Comparison of ENCODE assay signal across 1 cellular context in the genomic region with DNA sequence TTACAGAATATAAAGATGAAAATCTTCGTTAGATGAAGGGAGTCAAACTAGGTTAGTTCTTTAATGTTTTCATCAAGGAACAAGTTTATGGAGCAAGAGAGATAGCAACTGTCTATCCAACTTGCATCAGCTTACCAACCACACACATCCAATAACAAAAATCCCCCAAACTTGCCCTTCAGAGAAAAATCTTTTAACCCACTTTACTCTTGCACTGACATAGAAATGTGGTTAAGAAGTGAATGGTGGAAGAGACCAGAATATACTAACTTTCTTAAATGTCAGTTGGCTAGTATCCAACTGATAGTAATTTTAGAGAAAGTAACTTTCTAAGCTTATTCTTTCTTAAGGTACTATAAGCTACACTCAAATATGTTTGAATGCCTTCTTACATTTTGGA.
TF ChIP-seq lines count a peak whose summit lies in the region.

No MANE protein-coding gene starts in this region.

TF ChIP-seq in WTC11, 78 proteins besides CTCF, POLR2A, EP300 and RAD21:
- TF ChIP-seq, protein P1, sequence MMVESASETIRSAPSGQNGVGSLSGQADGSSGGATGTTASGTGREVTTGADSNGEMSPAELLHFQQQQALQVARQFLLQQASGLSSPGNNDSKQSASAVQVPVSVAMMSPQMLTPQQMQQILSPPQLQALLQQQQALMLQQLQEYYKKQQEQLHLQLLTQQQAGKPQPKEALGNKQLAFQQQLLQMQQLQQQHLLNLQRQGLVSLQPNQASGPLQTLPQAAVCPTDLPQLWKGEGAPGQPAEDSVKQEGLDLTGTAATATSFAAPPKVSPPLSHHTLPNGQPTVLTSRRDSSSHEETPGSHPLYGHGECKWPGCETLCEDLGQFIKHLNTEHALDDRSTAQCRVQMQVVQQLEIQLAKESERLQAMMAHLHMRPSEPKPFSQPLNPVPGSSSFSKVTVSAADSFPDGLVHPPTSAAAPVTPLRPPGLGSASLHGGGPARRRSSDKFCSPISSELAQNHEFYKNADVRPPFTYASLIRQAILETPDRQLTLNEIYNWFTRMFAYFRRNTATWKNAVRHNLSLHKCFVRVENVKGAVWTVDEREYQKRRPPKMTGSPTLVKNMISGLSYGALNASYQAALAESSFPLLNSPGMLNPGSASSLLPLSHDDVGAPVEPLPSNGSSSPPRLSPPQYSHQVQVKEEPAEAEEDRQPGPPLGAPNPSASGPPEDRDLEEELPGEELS (CRISPR knock-in tag; IDR thresholded peaks at IDR 0.05): no peak
- TF ChIP-seq ATF1 (CRISPR knock-in tag; IDR thresholded peaks at IDR 0.05) (no peak), TP53 (CRISPR knock-in tag; IDR thresholded peaks at IDR 0.05) (no peak), JAZF1 (CRISPR knock-in tag; IDR thresholded peaks at IDR 0.05) (no peak), ZNF219 (CRISPR knock-in tag; IDR thresholded peaks at IDR 0.05; ENCODE audit: borderline replicate concordance) (no peak), OVOL2 (CRISPR knock-in tag; IDR thresholded peaks at IDR 0.05; ENCODE audit: borderline replicate concordance) (no peak), JUN (CRISPR knock-in tag; IDR thresholded peaks at IDR 0.05) (no peak), ZNF263 (CRISPR knock-in tag; IDR thresholded peaks at IDR 0.05; ENCODE audit: low read depth) (no peak), RORB (CRISPR knock-in tag; IDR thresholded peaks at IDR 0.05) (no peak), ZNF671 (CRISPR knock-in tag; IDR thresholded peaks at IDR 0.05) (no peak), MYBL2 (CRISPR knock-in tag; IDR thresholded peaks at IDR 0.05) (no peak), GTF2I (CRISPR knock-in tag; conservative IDR thresholded peaks at IDR 0.05) (no peak), KAT7 (CRISPR knock-in tag; IDR thresholded peaks at IDR 0.05; ENCODE audit: borderline replicate concordance) (no peak), FOXP1 (CRISPR knock-in tag; IDR thresholded peaks at IDR 0.05; ENCODE audit: borderline replicate concordance) (no peak), STAT6 (CRISPR knock-in tag; conservative IDR thresholded peaks at IDR 0.05; ENCODE audit: low read depth) (no peak)
- TF ChIP-seq, protein P2, sequence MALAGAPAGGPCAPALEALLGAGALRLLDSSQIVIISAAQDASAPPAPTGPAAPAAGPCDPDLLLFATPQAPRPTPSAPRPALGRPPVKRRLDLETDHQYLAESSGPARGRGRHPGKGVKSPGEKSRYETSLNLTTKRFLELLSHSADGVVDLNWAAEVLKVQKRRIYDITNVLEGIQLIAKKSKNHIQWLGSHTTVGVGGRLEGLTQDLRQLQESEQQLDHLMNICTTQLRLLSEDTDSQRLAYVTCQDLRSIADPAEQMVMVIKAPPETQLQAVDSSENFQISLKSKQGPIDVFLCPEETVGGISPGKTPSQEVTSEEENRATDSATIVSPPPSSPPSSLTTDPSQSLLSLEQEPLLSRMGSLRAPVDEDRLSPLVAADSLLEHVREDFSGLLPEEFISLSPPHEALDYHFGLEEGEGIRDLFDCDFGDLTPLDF (CRISPR knock-in tag; IDR thresholded peaks at IDR 0.05): no peak
- TF ChIP-seq, protein P3, sequence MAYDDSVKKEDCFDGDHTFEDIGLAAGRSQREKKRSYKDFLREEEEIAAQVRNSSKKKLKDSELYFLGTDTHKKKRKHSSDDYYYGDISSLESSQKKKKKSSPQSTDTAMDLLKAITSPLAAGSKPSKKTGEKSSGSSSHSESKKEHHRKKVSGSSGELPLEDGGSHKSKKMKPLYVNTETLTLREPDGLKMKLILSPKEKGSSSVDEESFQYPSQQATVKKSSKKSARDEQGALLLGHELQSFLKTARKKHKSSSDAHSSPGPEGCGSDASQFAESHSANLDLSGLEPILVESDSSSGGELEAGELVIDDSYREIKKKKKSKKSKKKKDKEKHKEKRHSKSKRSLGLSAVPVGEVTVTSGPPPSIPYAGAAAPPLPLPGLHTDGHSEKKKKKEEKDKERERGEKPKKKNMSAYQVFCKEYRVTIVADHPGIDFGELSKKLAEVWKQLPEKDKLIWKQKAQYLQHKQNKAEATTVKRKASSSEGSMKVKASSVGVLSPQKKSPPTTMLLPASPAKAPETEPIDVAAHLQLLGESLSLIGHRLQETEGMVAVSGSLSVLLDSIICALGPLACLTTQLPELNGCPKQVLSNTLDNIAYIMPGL (CRISPR knock-in tag; IDR thresholded peaks at IDR 0.05): no peak
